Comparison of ENCODE assay signal across 10 cellular contexts in the genomic region with DNA sequence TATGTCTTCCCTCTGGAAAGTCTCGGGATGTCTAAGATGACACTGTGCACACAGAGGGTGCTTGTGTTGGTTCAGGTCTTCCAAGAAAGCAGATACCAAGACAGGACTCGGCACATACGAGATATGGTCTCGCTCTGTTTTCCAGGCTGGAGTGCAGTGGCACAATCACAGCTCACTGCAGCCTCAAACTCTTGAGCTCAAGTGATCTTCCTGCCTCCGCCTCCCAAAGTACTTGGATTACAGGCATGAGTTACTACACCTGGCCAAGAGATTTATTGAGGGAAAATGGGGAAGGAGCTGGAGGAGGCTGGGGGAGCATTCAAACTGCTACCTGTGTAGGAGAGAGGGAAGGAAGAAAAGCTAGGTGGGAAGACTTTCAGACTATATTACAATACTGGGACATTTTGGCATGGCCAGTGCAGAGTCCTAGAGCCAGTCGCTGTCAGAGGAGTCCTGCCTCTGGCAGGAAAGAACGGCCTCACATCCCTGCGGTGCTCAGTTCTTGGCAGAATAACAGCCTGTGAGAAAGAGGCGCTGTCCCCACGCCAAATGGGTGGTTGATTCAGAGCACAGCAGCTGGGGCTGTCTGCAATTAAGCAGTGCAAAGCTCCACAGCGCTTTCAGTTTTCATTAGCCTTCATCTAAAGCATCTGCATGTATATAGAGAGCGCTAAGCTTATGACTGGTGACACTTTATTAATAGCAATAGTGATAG. TPM values are rescaled to one million over a fixed set of nuclear protein-coding genes. Genes with fewer than 3 reads are reported as not detected.
DNase-seq lines count a peak whose midpoint lies in the region; ATAC-seq and TF ChIP-seq lines count a peak whose summit lies in the region.
"Had no signal": no experiment of that assay in that cellular context is flagged by ENCODE, and none has a peak within 500 bp of the region (broad histone marks: within the 10 kb centered on the region; RNA-seq: fewer than 3 reads in every experiment).

No MANE protein-coding gene starts in this region.

- DNase-seq in NCI-H1105 treated with DMSO at 0.1 percent for 48 hours (lab: John Stamatoyannopoulos, UW) (peak; percentile 86), anterior cingulate cortex (lab: John Stamatoyannopoulos, UW) (peak in 54 of 58 donors; percentile 11 to 81 (median 58)), kidney tubule cell (ENCODE audit: low spot score) (peak; percentile 27), superior temporal gyrus (ENCODE audit: extremely low spot score) (peak; percentile 88)
- no peak for DNase-seq in activated CD8-positive, alpha-beta memory T cell treated with anti-CD3 and anti-CD28 coated beads, Interleukin-2, amount 50 U/mL, for 48 hours
- DNase-seq in naive thymus-derived CD4-positive, alpha-beta T cell, result no peak
- DNase-seq: NCI-H526 treated with DMSO at 0.1 percent for 48 hours had no signal

- no peaks in the 10 kb centered on the region for H3K9me3 Mint-ChIP-seq in activated T-helper 17 cell treated with anti-CD3 and anti-CD28 coated beads, Interleukin-2, amount 50 U/mL, for 72 hours
- no peaks in the 10 kb centered on the region for H3K9me3 Mint-ChIP-seq in naive thymus-derived CD4-positive, alpha-beta T cell
- H3K9me3 Mint-ChIP-seq: nephron had no signal

- POLR2A ChIA-PET in naive thymus-derived CD4-positive, alpha-beta T cell (lab: Charles Lee), result no interaction called here

- CTCF ChIA-PET in naive thymus-derived CD4-positive, alpha-beta T cell (lab: Charles Lee), result no interaction called here

- no peak for TF ChIP-seq POLR2A in GM18505 (IDR thresholded peaks at IDR 0.05; ENCODE audit: borderline replicate concordance, extremely low read depth, insufficient read depth, insufficient read length)

- H3K27ac ChIP-seq in naive thymus-derived CD4-positive, alpha-beta T cell (ENCODE audit: low read depth, low read length), result no peak overlapping the region

- no peaks in the 10 kb centered on the region for H3K9me3 ChIP-seq in naive thymus-derived CD4-positive, alpha-beta T cell (ENCODE audit: control insufficient read depth in 2 of 3, low read length in 3 of 3)

- H3K4me1 Mint-ChIP-seq in activated T-helper 17 cell treated with anti-CD3 and anti-CD28 coated beads, Interleukin-2, amount 50 U/mL, for 72 hours, result no peaks in the 10 kb centered on the region
- H3K4me1 Mint-ChIP-seq in naive thymus-derived CD4-positive, alpha-beta T cell, result no peaks in the 10 kb centered on the region

- no peak overlapping the region for H3K4me3 ChIP-seq in naive thymus-derived CD4-positive, alpha-beta T cell (ENCODE audit: low read length)

- no peaks in the 10 kb centered on the region for H3K36me3 Mint-ChIP-seq in activated T-helper 17 cell treated with anti-CD3 and anti-CD28 coated beads, Interleukin-2, amount 50 U/mL, for 72 hours (ENCODE audit: low read depth)
- H3K36me3 Mint-ChIP-seq in naive thymus-derived CD4-positive, alpha-beta T cell, result no peaks in the 10 kb centered on the region

- H3K27me3 ChIP-seq in naive thymus-derived CD4-positive, alpha-beta T cell (ENCODE audit: control insufficient read depth in 2 of 2, insufficient read depth in 2 of 2, low read length in 2 of 2), result no peaks in the 10 kb centered on the region

- H3K27ac Mint-ChIP-seq in activated T-helper 17 cell treated with anti-CD3 and anti-CD28 coated beads, Interleukin-2, amount 50 U/mL, for 72 hours, result no peak overlapping the region
- no peak overlapping the region for H3K27ac Mint-ChIP-seq in naive thymus-derived CD4-positive, alpha-beta T cell
- H3K27ac Mint-ChIP-seq: nephron had no signal

- intact Hi-C loops in naive thymus-derived CD4-positive, alpha-beta T cell (cut with micrococcal nuclease), result no loop called here

- ATAC-seq in activated T-helper 17 cell treated with anti-CD3 and anti-CD28 coated beads, Interleukin-2, amount 50 U/mL, for 72 hours (replicated peaks), result no peak
- ATAC-seq in naive thymus-derived CD4-positive, alpha-beta T cell, result no peak
- ATAC-seq in GM18505 (IDR thresholded peaks at IDR 0.05; ENCODE audit: unreplicated experiment), result no peak

- H3K4me3 Mint-ChIP-seq in activated T-helper 17 cell treated with anti-CD3 and anti-CD28 coated beads, Interleukin-2, amount 50 U/mL, for 72 hours, result no peak overlapping the region
- no peak overlapping the region for H3K4me3 Mint-ChIP-seq in naive thymus-derived CD4-positive, alpha-beta T cell
- H3K4me3 Mint-ChIP-seq: nephron had no signal

- no peaks in the 10 kb centered on the region for H3K36me3 ChIP-seq in naive thymus-derived CD4-positive, alpha-beta T cell (ENCODE audit: control insufficient read depth in 2 of 3, insufficient read depth in 3 of 3, low read length in 3 of 3)

- peaks cover 5% of the 10 kb centered on the region for H3K27me3 Mint-ChIP-seq in activated T-helper 17 cell treated with anti-CD3 and anti-CD28 coated beads, Interleukin-2, amount 50 U/mL, for 72 hours
- peaks cover 4 to 8% (median 7%) of the 10 kb centered on the region in 5 donors for H3K27me3 Mint-ChIP-seq in naive thymus-derived CD4-positive, alpha-beta T cell

- H3K4me1 ChIP-seq in naive thymus-derived CD4-positive, alpha-beta T cell (ENCODE audit: control insufficient read depth in 2 of 2, insufficient read depth in 2 of 2, low read length in 2 of 2), result no peaks in the 10 kb centered on the region

RNA-seq across cellular contexts. Expression of gene SLC17A8, which starts 18.3 kb away (rescaled TPM):
- not detected for total RNA-seq in activated T-helper 17 cell treated with anti-CD3 and anti-CD28 coated beads, Interleukin-2, amount 50 U/mL, for 72 hours
- not detected for total RNA-seq in naive thymus-derived CD4-positive, alpha-beta T cell
- not detected for polyA plus RNA-seq in naive thymus-derived CD4-positive, alpha-beta T cell

Comparison
In these comparisons a context has a peak if more than half of its experiments do, and no peak if none do; other contexts are left out.
1. DNase-seq: peak in NCI-H1105 treated with DMSO at 0.1 percent for 48 hours (single experiment), anterior cingulate cortex (54 of 58), kidney tubule cell (single experiment) and superior temporal gyrus (single experiment); none in activated CD8-positive, alpha-beta memory T cell treated with anti-CD3 and anti-CD28 coated beads, Interleukin-2, amount 50 U/mL, for 48 hours (single experiment) and naive thymus-derived CD4-positive, alpha-beta T cell (0 of 9).